ENCODE assay signal across 20 cellular contexts in the genomic region with DNA sequence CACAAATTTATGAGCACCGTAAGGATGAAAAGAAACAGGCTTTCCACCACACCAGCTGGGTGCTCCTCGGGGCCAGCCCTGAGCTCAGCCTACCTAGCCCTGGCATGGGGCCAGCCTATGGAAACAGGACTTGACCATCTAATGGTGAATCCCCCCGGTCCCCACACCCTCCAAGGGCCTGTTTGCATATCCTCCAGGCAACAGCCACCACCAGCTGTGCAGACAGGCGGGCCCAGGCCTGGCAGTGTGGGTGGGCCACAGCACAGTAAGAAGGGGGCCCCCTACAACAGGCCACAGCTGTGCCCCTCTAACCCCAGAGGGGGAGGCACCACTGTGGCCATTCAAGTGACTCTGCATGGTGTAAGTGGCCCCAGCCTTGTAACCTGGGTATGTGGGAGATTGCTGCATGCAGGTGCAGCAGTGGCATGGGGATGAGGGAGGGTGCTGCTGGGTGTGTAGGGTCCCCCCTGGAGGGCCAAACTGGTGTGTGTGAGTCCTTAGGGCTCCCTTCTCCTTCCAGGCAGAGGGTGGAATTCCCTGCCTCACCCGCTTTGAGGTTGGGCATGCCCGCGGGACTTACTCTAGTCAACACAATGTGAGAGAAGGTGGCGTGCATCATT.
A peak's percentile ranks its signal among the peaks of the same experiment; 100 is the strongest.
DNase-seq lines count a peak whose midpoint lies in the region; ATAC-seq and TF ChIP-seq lines count a peak whose summit lies in the region.
"Had no signal": no experiment of that assay in that cellular context is flagged by ENCODE, and none has a peak within 500 bp of the region (broad histone marks: within the 10 kb centered on the region; RNA-seq: fewer than 3 reads in every experiment).

No MANE protein-coding gene starts in this region.

- H3K9ac ChIP-seq in BLaER1 (no peak overlapping the region), DND-41 (ENCODE audit: low read depth, low read length) (peak overlapping the region; percentile 52)

- H3K9me3 ChIP-seq in BLaER1 (no peaks in the 10 kb centered on the region), DND-41 (ENCODE audit: insufficient read depth, low read length, severe bottlenecking) (no peaks in the 10 kb centered on the region), lower lobe of right lung (no peaks in the 10 kb centered on the region), right lobe of liver (no peaks in the 10 kb centered on the region), thyroid gland (no peaks in the 10 kb centered on the region)
- H3K9me3 ChIP-seq: A549 had no signal

- H3K36me3 ChIP-seq in BLaER1 (peaks cover 61% of the 10 kb centered on the region), DND-41 (ENCODE audit: insufficient read depth, low read length) (no peaks in the 10 kb centered on the region), lower lobe of right lung (no peaks in the 10 kb centered on the region), right lobe of liver (no peaks in the 10 kb centered on the region), thyroid gland (no peaks in the 10 kb centered on the region)

- intact Hi-C loops in lower lobe of right lung (cut with DNase I) (no loop called here), right lobe of liver (cut with DNase I) (no loop called here), thyroid gland (cut with DNase I) (no loop called here)

- H3K4me3 ChIP-seq in BLaER1 (no peak overlapping the region), DND-41 (ENCODE audit: low read depth in 1 of 2, low read length in 2 of 2) (no peak overlapping the region), lower lobe of right lung (no peak overlapping the region), right lobe of liver (no peak overlapping the region), thyroid gland (replicated peaks in 1 of 3) (no peak overlapping the region)
- H3K4me3 ChIP-seq: A549 had no signal

- peak overlapping the region; percentile 6 for H3K4me2 ChIP-seq in BLaER1
- no peak overlapping the region for H3K4me2 ChIP-seq in DND-41 (ENCODE audit: insufficient read depth, low read length)
- H3K4me2 ChIP-seq: A549 had no signal

- no peaks in the 10 kb centered on the region for H3K79me2 ChIP-seq in DND-41 (ENCODE audit: insufficient read depth, low read length)

- peak; percentile 50 for ATAC-seq in DND-41 (ENCODE audit: insufficient read depth, low read depth)
- ATAC-seq in lower lobe of right lung = peak; percentile 7 to 21
- ATAC-seq in right lobe of liver = no peak
- ATAC-seq: A549 had no signal

- 94% methylated on average over 3 of the region's 8 CpGs for WGBS in right lobe of liver (ENCODE audit: insufficient coverage, low coverage, low lambda C conversion rate, missing lambda C conversion rate)
- WGBS in thyroid gland, 2 donors = 84 to 91% methylated on average over 4 to 8 of the region's 8 CpGs

- H3K27me3 ChIP-seq in BLaER1 (no peaks in the 10 kb centered on the region), DND-41 (ENCODE audit: insufficient read depth, low read length, poor library complexity) (no peaks in the 10 kb centered on the region), lower lobe of right lung (ENCODE audit: low read depth) (no peaks in the 10 kb centered on the region), right lobe of liver (no peaks in the 10 kb centered on the region), thyroid gland (no peaks in the 10 kb centered on the region)

- DNase-seq in DND-41 = peak; percentile 75
- DNase-seq in NCI-H69 (lab: John Stamatoyannopoulos, UW) = peak; percentile 92
- no peak for DNase-seq in lower lobe of right lung
- DNase-seq in right lobe of liver = no peak
- no peak for DNase-seq in NCI-H1105 (lab: John Stamatoyannopoulos, UW)
- DNase-seq in thyroid gland = no peak
- DNase-seq in NCI-H2227 (lab: John Stamatoyannopoulos, UW; ENCODE audit: unreplicated experiment) = no peak
- DNase-seq: C1 segment of cervical spinal cord; CD8-positive, alpha-beta memory T cell; DMS79; MM.1S; NCI-H1105 treated with DMSO at 0.1 percent for 48 hours; NCI-H2029; NCI-H2171; NCI-H446; NCI-H774; SIG-M5; T-helper 1 cell had no signal

- H3K27ac ChIP-seq in BLaER1 = no peak overlapping the region
- H3K27ac ChIP-seq in DND-41 (ENCODE audit: low read length) = peak overlapping the region; percentile 92
- H3K27ac ChIP-seq in lower lobe of right lung = no peak overlapping the region
- no peak overlapping the region for H3K27ac ChIP-seq in right lobe of liver
- no peak overlapping the region for H3K27ac ChIP-seq in thyroid gland
- H3K27ac ChIP-seq: A549 had no signal

- H4K20me1 ChIP-seq in BLaER1 = peaks cover 25% of the 10 kb centered on the region
- H4K20me1 ChIP-seq in DND-41 (ENCODE audit: insufficient read depth, low read length) = no peaks in the 10 kb centered on the region

- TF ChIP-seq POLR2A in right lobe of liver (IDR thresholded peaks at IDR 0.05) (no peak), thyroid gland (IDR thresholded peaks at IDR 0.05) (no peak)

- no peak for TF ChIP-seq CTCF in DND-41 (IDR thresholded peaks at IDR 0.05; ENCODE audit: borderline replicate concordance, extremely low read depth, low read length, poor library complexity, severe bottlenecking)
- TF ChIP-seq CTCF in lower lobe of right lung (IDR thresholded peaks at IDR 0.05) = no peak
- TF ChIP-seq CTCF in right lobe of liver (IDR thresholded peaks at IDR 0.05) = no peak
- no peak for TF ChIP-seq CTCF in thyroid gland (IDR thresholded peaks at IDR 0.05)

- no peak overlapping the region for H2AFZ ChIP-seq in DND-41 (ENCODE audit: low read depth, low read length)

- H3K4me1 ChIP-seq in BLaER1 (peaks cover 37% of the 10 kb centered on the region), DND-41 (ENCODE audit: insufficient read depth, low read length) (peaks cover 69% of the 10 kb centered on the region), lower lobe of right lung (no peaks in the 10 kb centered on the region), right lobe of liver (no peaks in the 10 kb centered on the region), thyroid gland (no peaks in the 10 kb centered on the region)
- H3K4me1 ChIP-seq: A549 had no signal

Comparison
In these comparisons a context has a peak if more than half of its experiments do, and no peak if none do; other contexts are left out.
1. ATAC-seq: peak in DND-41 (single experiment) and lower lobe of right lung (2 of 2); none in right lobe of liver (0 of 4).
2. DNase-seq: peak in DND-41 (single experiment) and NCI-H69 (single experiment); none in lower lobe of right lung (single experiment), right lobe of liver (0 of 3), NCI-H1105 (single experiment), thyroid gland (0 of 2) and NCI-H2227 (single experiment).